ENCODE assay signal across 12 cellular contexts in the genomic region with DNA sequence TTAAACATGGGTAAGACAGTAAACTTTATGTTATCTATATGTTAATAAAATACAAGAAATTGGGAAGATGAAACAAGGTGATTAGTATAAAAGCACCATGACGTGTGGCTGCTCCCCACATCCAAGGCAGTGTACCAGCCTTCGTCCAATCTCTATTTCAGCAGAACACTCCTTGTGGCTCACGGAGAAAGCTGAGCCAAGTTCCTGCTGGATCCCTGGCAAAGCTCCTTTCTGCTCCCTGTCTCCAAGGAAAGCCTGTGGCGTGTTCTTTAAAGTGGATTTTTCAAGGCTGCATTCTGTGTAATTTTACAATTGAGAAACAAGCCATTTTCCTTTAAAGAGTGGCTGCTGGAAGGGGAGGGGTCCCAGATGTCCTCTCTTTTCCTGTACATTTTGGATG.
DNase-seq lines count a peak whose midpoint lies in the region; ATAC-seq lines count a peak whose summit lies in the region.
"Had no signal": no experiment of that assay in that cellular context is flagged by ENCODE, and none has a peak within 500 bp of the region (broad histone marks: within the 10 kb centered on the region; RNA-seq: fewer than 3 reads in every experiment).

No MANE protein-coding gene starts in this region.

- DNase-seq in left ventricle myocardium superior (no peak), left cardiac atrium (no peak), cerebellum (ENCODE audit: low spot score) (peak; percentile 58), posterior vena cava (ENCODE audit: low spot score) (peak; percentile 34)
- DNase-seq in central memory CD4-positive, alpha-beta T cell: no peak
- DNase-seq: Caco-2, DND-41, GF-D8, GM23248 had no signal

- peak; percentile 62 for ATAC-seq in left ventricle myocardium superior
- no peak for ATAC-seq in left cardiac atrium
- no peak for ATAC-seq in GM21717 (IDR thresholded peaks at IDR 0.05; ENCODE audit: unreplicated experiment)
- ATAC-seq: A549, HCT116 had no signal

- intact Hi-C loops in left ventricle myocardium superior (cut with micrococcal nuclease): no loop called here
- intact Hi-C loops in left cardiac atrium (cut with DNase I): no loop called here
- intact Hi-C loops in posterior vena cava (cut with DNase I): no loop called here

Comparison
In these comparisons a context has a peak if more than half of its experiments do, and no peak if none do; other contexts are left out.
1. DNase-seq: peak in cerebellum (single experiment) and posterior vena cava (single experiment); none in left ventricle myocardium superior (single experiment), left cardiac atrium (single experiment) and central memory CD4-positive, alpha-beta T cell (single experiment).